Comparison of ENCODE assay signal across 21 cellular contexts in the genomic region with DNA sequence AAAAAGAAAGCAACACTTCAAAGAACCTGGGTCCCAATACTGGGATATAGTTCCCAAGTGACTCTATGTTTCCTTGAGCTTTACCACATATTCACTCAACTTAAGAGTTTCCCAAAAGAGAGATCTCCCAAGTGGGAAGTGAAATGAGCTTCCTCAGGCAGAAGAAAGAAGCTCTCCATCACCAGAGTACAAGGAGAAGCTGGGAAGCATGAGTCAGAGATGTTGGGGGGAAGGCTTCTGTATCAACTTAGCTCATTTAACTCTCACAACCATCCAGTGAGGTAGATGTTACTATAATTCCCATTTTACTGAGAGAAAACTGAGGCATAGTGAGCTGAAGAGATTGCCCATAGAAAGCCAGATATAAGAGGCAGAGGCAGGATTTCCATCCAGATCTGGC. TPM values are rescaled to one million over a fixed set of nuclear protein-coding genes. Genes with fewer than 3 reads are reported as not detected.
A peak's percentile ranks its signal among the peaks of the same experiment; 100 is the strongest.
DNase-seq lines count a peak whose midpoint lies in the region; ATAC-seq, FAIRE-seq and TF ChIP-seq lines count a peak whose summit lies in the region.
"Had no signal": no experiment of that assay in that cellular context is flagged by ENCODE, and none has a peak within 500 bp of the region (broad histone marks: within the 10 kb centered on the region; RNA-seq: fewer than 3 reads in every experiment).

No MANE protein-coding gene starts in this region.

- H3K4me2 ChIP-seq in mesenchymal stem cell (ENCODE audit: low read length, poor library complexity, severe bottlenecking), result no peak overlapping the region
- H3K4me2 ChIP-seq: A549 had no signal

- no peak overlapping the region for H4K8ac ChIP-seq in mesenchymal stem cell (ENCODE audit: low read length)

- no peak overlapping the region for H2BK15ac ChIP-seq in mesenchymal stem cell (ENCODE audit: low read depth, poor library complexity, severe bottlenecking)

- H2BK120ac ChIP-seq in mesenchymal stem cell (ENCODE audit: low read depth, low read length), result no peak overlapping the region

- no peak for TF ChIP-seq CTCF in AG10803 (conservative IDR thresholded peaks at IDR 0.05; ENCODE audit: low read length)
- no peak for TF ChIP-seq CTCF in epithelial cell of esophagus (IDR thresholded peaks at IDR 0.05; ENCODE audit: insufficient read depth, low read depth, low read length, missing control alignments)

- peak overlapping the region; percentile 24 for H2BK5ac ChIP-seq in mesenchymal stem cell (ENCODE audit: low read depth, low read length, poor library complexity, severe bottlenecking)

- H3K36me3 ChIP-seq in mesenchymal stem cell (ENCODE audit: control insufficient read depth in 1 of 2, insufficient read depth in 2 of 2, low read depth in 1 of 2, low read length in 2 of 2) (no peaks in the 10 kb centered on the region), H7 (replicated peaks; ENCODE audit: control insufficient read depth, insufficient read depth, low read length) (no peaks in the 10 kb centered on the region)

- H3K27me3 ChIP-seq in mesenchymal stem cell (ENCODE audit: control insufficient read depth in 1 of 2, insufficient read depth in 1 of 2, low read length in 2 of 2) (no peaks in the 10 kb centered on the region), H7 (ENCODE audit: control insufficient read depth, insufficient read depth, low read length) (no peaks in the 10 kb centered on the region)

- no peak overlapping the region for H3K23ac ChIP-seq in mesenchymal stem cell (ENCODE audit: low read length in 2 of 2)

- no peaks in the 10 kb centered on the region for H3K79me1 ChIP-seq in mesenchymal stem cell (replicated peaks; ENCODE audit: low read length, poor library complexity, severe bottlenecking)

- no peak overlapping the region for H3K9ac ChIP-seq in mesenchymal stem cell (ENCODE audit: low read length)

- H3K4me1 ChIP-seq in mesenchymal stem cell (ENCODE audit: control insufficient read depth, insufficient read depth, low read depth, low read length), result peaks cover 11% of the 10 kb centered on the region
- H3K4me1 ChIP-seq: A549 had no signal

- ATAC-seq in HG02938 (IDR thresholded peaks at IDR 0.05; ENCODE audit: unreplicated experiment), result no peak
- ATAC-seq: A549, HepG2 had no signal

- no peak for FAIRE-seq in HTR-8/SVneo (lab: Jason Lieb, UNC)
- FAIRE-seq: A549, H1, HepG2 had no signal

- no peak overlapping the region for H4K91ac ChIP-seq in mesenchymal stem cell (ENCODE audit: low read length)

- H3K4me3 ChIP-seq in AG10803 (ENCODE audit: low read length) (no peak overlapping the region), epithelial cell of esophagus (ENCODE audit: low read length) (no peak overlapping the region), mesenchymal stem cell (ENCODE audit: insufficient read depth in 1 of 2, low read depth in 1 of 2, low read length in 2 of 2) (no peak overlapping the region), H7 (ENCODE audit: insufficient read depth, low read depth, low read length) (no peak overlapping the region)
- H3K4me3 ChIP-seq: A549 had no signal

- no peak overlapping the region for H3K4ac ChIP-seq in mesenchymal stem cell (ENCODE audit: low read depth in 1 of 2, low read length in 2 of 2)

- peak overlapping the region; percentile 98 for H3K27ac ChIP-seq in mesenchymal stem cell (ENCODE audit: low read length, poor library complexity, severe bottlenecking)
- H3K27ac ChIP-seq: A549 had no signal

- H3K18ac ChIP-seq in mesenchymal stem cell (ENCODE audit: low read depth in 1 of 2, low read length in 2 of 2), result no peak overlapping the region

- peak overlapping the region; percentile 91 for H2AK5ac ChIP-seq in mesenchymal stem cell (ENCODE audit: low read length, severe bottlenecking)

- H2BK12ac ChIP-seq in mesenchymal stem cell (ENCODE audit: low read length in 2 of 2), result no peak overlapping the region

- H3K14ac ChIP-seq in mesenchymal stem cell (ENCODE audit: low read length in 2 of 2), result no peak overlapping the region

- no peaks in the 10 kb centered on the region for H3K9me3 ChIP-seq in mesenchymal stem cell (ENCODE audit: control insufficient read depth, low read length)
- H3K9me3 ChIP-seq: A549 had no signal

- no peak overlapping the region for H2AFZ ChIP-seq in mesenchymal stem cell (ENCODE audit: low read depth, low read length)

- DNase-seq in AG10803 (ENCODE audit: low read depth), result peak; percentile 3
- DNase-seq in RPMI7951 (ENCODE audit: low read depth), result peak; percentile 41
- peak; percentile 6 for DNase-seq in epithelial cell of esophagus (ENCODE audit: low read depth)
- DNase-seq in mesenchymal stem cell, result no peak
- DNase-seq in H7, result no peak
- DNase-seq in DMS114 treated with DMSO at 0.1 percent for 48 hours (lab: John Stamatoyannopoulos, UW; ENCODE audit: unreplicated experiment), result no peak
- no peak for DNase-seq in HTR-8/SVneo (ENCODE audit: insufficient read length, low spot score)
- DNase-seq: Calu3; CD4-positive, CD25-positive, alpha-beta regulatory T cell; DMS79; GDM1; HFFc6; NCI-H1930; NCI-H2171; NCI-H510A; OCI-M1 had no signal

RNA-seq across cellular contexts. Expression of a gene that starts 47.0 kb away (rescaled TPM):
- not detected in 2 replicates for total RNA-seq in RPMI7951 (2014; rRNA removed; shearing (Covaris generic))
- polyA plus RNA-seq in mesenchymal stem cell (2013, experiment 1 of 2), result not detected
- not detected for polyA plus RNA-seq in mesenchymal stem cell (2013, experiment 2 of 2)
- not detected in 2 replicates for total RNA-seq in H7 (2014; rRNA removed; shearing (Covaris generic))
- total RNA-seq: Calu3; CD4-positive, CD25-positive, alpha-beta regulatory T cell; H1; HepG2; HFFc6; SK-MEL-5 had no signal
- polyA plus RNA-seq: A549; CD4-positive, CD25-positive, alpha-beta regulatory T cell; H1; HepG2 had no signal

Comparison
In these comparisons a context has a peak if more than half of its experiments do, and no peak if none do; other contexts are left out.
1. DNase-seq: peak in AG10803 (single experiment), RPMI7951 (single experiment) and epithelial cell of esophagus (single experiment); none in mesenchymal stem cell (single experiment), H7 (single experiment), DMS114 treated with DMSO at 0.1 percent for 48 hours (single experiment) and HTR-8/SVneo (single experiment).